9 cellular contexts compared by ENCODE assay signal in genomic region chr4:152106113-152106763, GRCh38.
DNase-seq lines count a peak whose midpoint lies in the region; ATAC-seq, FAIRE-seq and TF ChIP-seq lines count a peak whose summit lies in the region.
"Had no signal": no experiment of that assay in that cellular context is flagged by ENCODE, and none has a peak within 500 bp of the region (broad histone marks: within the 10 kb centered on the region; RNA-seq: fewer than 3 reads in every experiment).

No MANE protein-coding gene starts in this region.

- H3K27ac ChIP-seq in HCT116 (ENCODE audit: low read depth, low read length) (peak overlapping the region; percentile 47), adrenal gland (peak overlapping the region in 3 of 5 donors; percentile 26 to 81 (median 34)), small intestine (ENCODE audit: low read depth in 1 of 2, low read length in 1 of 2) (peak overlapping the region in 1 of 2 donors; percentile 50)

- H4K20me1 ChIP-seq in HCT116 (ENCODE audit: insufficient read depth): no peaks in the 10 kb centered on the region

- POLR2A ChIA-PET in AG04449 (lab: Yijun Ruan, JAX) (no interaction called here), HCT116 (lab: Charles Lee) (no interaction called here)

- 26 to 30% (median 28%) methylated on average over 6 of the region's 6 CpGs for WGBS in adrenal gland, 4 donors
- WGBS in small intestine, 3 donors: 40 to 52% (median 49%) methylated on average over 6 of the region's 6 CpGs

- H3K9me2 ChIP-seq in HCT116 (ENCODE audit: insufficient read depth): no peaks in the 10 kb centered on the region

- no peaks in the 10 kb centered on the region for H3K79me2 ChIP-seq in HCT116 (ENCODE audit: insufficient read depth, low read length)

- H3K4me3 ChIP-seq in AG04449 (ENCODE audit: low read depth, low read length) (no peak overlapping the region), HCT116 (replicated peaks in 1 of 2; ENCODE audit: low read depth in 1 of 2, low read length in 2 of 2) (peak overlapping the region in 1 of 2 experiments; percentile 14; a peak in 2 of 4 replicates), adrenal gland (no peak overlapping the region), small intestine (ENCODE audit: low read depth in 1 of 2, low read length in 2 of 2) (no peak overlapping the region)

- TF ChIP-seq POLR2A in HCT116 (IDR thresholded peaks at IDR 0.05; ENCODE audit: borderline replicate concordance, extremely low read depth, insufficient read depth, insufficient read length) (no peak), adrenal gland (IDR thresholded peaks at IDR 0.05) (no peak)

- H3K9ac ChIP-seq in HCT116 (ENCODE audit: low read length): peak overlapping the region; percentile 39

- H2AFZ ChIP-seq in HCT116 (ENCODE audit: low read depth, low read length, poor library complexity, severe bottlenecking): peak overlapping the region; percentile 96

- peaks cover 93% of the 10 kb centered on the region for H3K4me1 Mint-ChIP-seq in stimulated activated naive CD8-positive, alpha-beta T cell treated with anti-CD3 and anti-CD28 coated beads, Interleukin-15, amount 100 ng/mL, for 72 hours

- RAD21 ChIA-PET in HCT116 (lab: Charles Lee; ENCODE audit: low non-redundant PET in 1 of 2, low total read pairs in 2 of 2, uncharacterized antibody in 2 of 2, unreplicated experiment in 2 of 2): no interaction called here

- peak; percentile 89 for ATAC-seq in HCT116
- ATAC-seq in GM19397 (IDR thresholded peaks at IDR 0.05; ENCODE audit: unreplicated experiment): no peak
- no peak for ATAC-seq in stimulated activated naive CD8-positive, alpha-beta T cell treated with anti-CD3 and anti-CD28 coated beads, Interleukin-15, amount 100 ng/mL, for 72 hours

- peak overlapping the region; percentile 61 for H3K4me2 ChIP-seq in HCT116 (ENCODE audit: low read length)

- intact Hi-C loops in HCT116 (cut with micrococcal nuclease): loop anchor here (10.0 kb wide), 1 partner anchor 259 kb away; no protein-coding TSS in a partner anchor
- intact Hi-C loops in adrenal gland (cut with DNase I): no loop called here

- no peak for FAIRE-seq in small intestine (lab: Jason Lieb, UNC)

- peak; percentile 78 for DNase-seq in AG04449 (ENCODE audit: low read depth, low spot score)
- peak; percentile 83 for DNase-seq in HCT116 (ENCODE audit: low read depth, low spot score)
- DNase-seq in adrenal gland: peak; percentile 85 to 96 (median 91)
- peak; percentile 83 for DNase-seq in hepatic stellate cell (ENCODE audit: low spot score)
- peak; percentile 26 for DNase-seq in small intestine
- DNase-seq in GM10266 (ENCODE audit: extremely low spot score): no peak
- no peak for DNase-seq in stimulated activated naive CD8-positive, alpha-beta T cell treated with anti-CD3 and anti-CD28 coated beads, Interleukin-15, amount 100 ng/mL, for 72 hours
- DNase-seq: activated naive CD8-positive, alpha-beta T cell treated with anti-CD3 and anti-CD28 coated beads, Interleukin-2, amount 10 ng/mL, durations not matched to agents 7 days and 5 days had no signal

- H3K36me3 ChIP-seq in HCT116 (ENCODE audit: control insufficient read depth in 1 of 2, insufficient read depth in 2 of 2, low read length in 2 of 2): no peaks in the 10 kb centered on the region
- H3K36me3 ChIP-seq in adrenal gland (replicated peaks in 1 of 2): no peaks in the 10 kb centered on the region
- H3K36me3 ChIP-seq in small intestine (ENCODE audit: control insufficient read depth in 2 of 2, insufficient read depth in 2 of 2, low read length in 2 of 2): no peaks in the 10 kb centered on the region

- H3K4me1 ChIP-seq in HCT116 (ENCODE audit: control insufficient read depth in 1 of 2, insufficient read depth in 2 of 2, low read length in 2 of 2) (peaks cover 19 to 45% of the 10 kb centered on the region in 2 experiments), adrenal gland (replicated peaks in 1 of 2) (peaks cover 4 to 19% of the 10 kb centered on the region in 2 donors), small intestine (ENCODE audit: control insufficient read depth in 2 of 2, insufficient read depth in 1 of 2, low read depth in 1 of 2, low read length in 1 of 2) (peaks cover 0 to 19% of the 10 kb centered on the region in 2 donors)

- no peaks in the 10 kb centered on the region for H3K27me3 Mint-ChIP-seq in stimulated activated naive CD8-positive, alpha-beta T cell treated with anti-CD3 and anti-CD28 coated beads, Interleukin-15, amount 100 ng/mL, for 72 hours
- H3K27me3 Mint-ChIP-seq: activated naive CD8-positive, alpha-beta T cell treated with anti-CD3 and anti-CD28 coated beads, Interleukin-2, amount 10 ng/mL, durations not matched to agents 7 days and 5 days had no signal

- BruUV-seq in HCT116 (replicated peaks; lab: Mats Ljungman, UMichigan): no TSS peak

- H3K9me3 Mint-ChIP-seq in stimulated activated naive CD8-positive, alpha-beta T cell treated with anti-CD3 and anti-CD28 coated beads, Interleukin-15, amount 100 ng/mL, for 72 hours: no peaks in the 10 kb centered on the region
- H3K9me3 Mint-ChIP-seq: activated naive CD8-positive, alpha-beta T cell treated with anti-CD3 and anti-CD28 coated beads, Interleukin-2, amount 10 ng/mL, durations not matched to agents 7 days and 5 days had no signal

- peak overlapping the region in 1 of 2 donors; percentile 89 for H3K27ac Mint-ChIP-seq in stimulated activated naive CD8-positive, alpha-beta T cell treated with anti-CD3 and anti-CD28 coated beads, Interleukin-15, amount 100 ng/mL, for 72 hours
- H3K27ac Mint-ChIP-seq: activated naive CD8-positive, alpha-beta T cell treated with anti-CD3 and anti-CD28 coated beads, Interleukin-2, amount 10 ng/mL, durations not matched to agents 7 days and 5 days had no signal

- no peak overlapping the region for H3K4me3 Mint-ChIP-seq in stimulated activated naive CD8-positive, alpha-beta T cell treated with anti-CD3 and anti-CD28 coated beads, Interleukin-15, amount 100 ng/mL, for 72 hours
- H3K4me3 Mint-ChIP-seq: activated naive CD8-positive, alpha-beta T cell treated with anti-CD3 and anti-CD28 coated beads, Interleukin-2, amount 10 ng/mL, durations not matched to agents 7 days and 5 days had no signal

- H3K9me3 ChIP-seq in HCT116 (ENCODE audit: control insufficient read depth in 1 of 2, insufficient read depth in 1 of 2, low read depth in 1 of 2, low read length in 2 of 2) (no peaks in the 10 kb centered on the region), adrenal gland (replicated peaks in 1 of 3) (no peaks in the 10 kb centered on the region), small intestine (ENCODE audit: control insufficient read depth, low read depth) (no peaks in the 10 kb centered on the region)

- CTCF ChIA-PET in AG04449 (lab: Yijun Ruan, JAX): no interaction called here
- CTCF ChIA-PET in HCT116 (lab: Charles Lee): no interaction called here

- TF ChIP-seq CTCF in AG04449 (IDR thresholded peaks at IDR 0.05; ENCODE audit: insufficient read depth, low read length, missing control alignments) (no peak), HCT116 (IDR thresholded peaks at IDR 0.05 in 2 of 3, conservative IDR thresholded peaks at IDR 0.05 in 1 of 3; ENCODE audit: borderline replicate concordance in 1 of 3, insufficient read depth in 1 of 3, low read depth in 2 of 3, low read length in 2 of 3) (no peak), adrenal gland (IDR thresholded peaks at IDR 0.05) (no peak), GM10266 (IDR thresholded peaks at IDR 0.05; ENCODE audit: control insufficient read depth, insufficient read depth, low read depth, missing control alignments) (no peak)

- no peak for TF ChIP-seq RAD21 in HCT116 (IDR thresholded peaks at IDR 0.05; ENCODE audit: low read depth)

- no peaks in the 10 kb centered on the region for H3K27me3 ChIP-seq in HCT116 (ENCODE audit: insufficient read depth, low read length)
- H3K27me3 ChIP-seq in adrenal gland: no peaks in the 10 kb centered on the region
- no peaks in the 10 kb centered on the region for H3K27me3 ChIP-seq in small intestine (ENCODE audit: control insufficient read depth in 2 of 2, insufficient read depth in 2 of 2, low read length in 2 of 2)

TF ChIP-seq in HCT116, 20 proteins besides CTCF, POLR2A, EP300 and RAD21 (continues in another document):
- TF ChIP-seq SRF (IDR thresholded peaks at IDR 0.05; ENCODE audit: low read depth) (peak; percentile 70; the same call in 1 of the 2 replicates), JUND (IDR thresholded peaks at IDR 0.05) (peak; percentile 96), POLR2AphosphoS5 (IDR thresholded peaks at IDR 0.05; ENCODE audit: low read depth, low read length) (peak; percentile 48; the same call in 1 of the 2 replicates), MAX (IDR thresholded peaks at IDR 0.05) (peak; percentile 63; the same call in 1 of the 2 replicates), ZBTB33 (IDR thresholded peaks at IDR 0.05; ENCODE audit: extremely low read depth, insufficient replicate concordance, low read length) (no peak)

Comparison
In these comparisons a context has a peak if more than half of its experiments do, and no peak if none do; other contexts are left out.
1. DNase-seq: peak in AG04449 (single experiment), HCT116 (single experiment), adrenal gland (7 of 7), hepatic stellate cell (single experiment) and small intestine (single experiment); none in GM10266 (single experiment) and stimulated activated naive CD8-positive, alpha-beta T cell treated with anti-CD3 and anti-CD28 coated beads, Interleukin-15, amount 100 ng/mL, for 72 hours (0 of 2).